ENCODE assay signal across 1 cellular context in genomic region chr19:45878043-45878794, GRCh38.
TF ChIP-seq lines count a peak whose summit lies in the region.

No MANE protein-coding gene starts in this region.

TF ChIP-seq in H1, 55 proteins besides CTCF, POLR2A, EP300 and RAD21:
- TF ChIP-seq SIN3A (conservative IDR thresholded peaks at IDR 0.05 in 1 of 2, IDR thresholded peaks at IDR 0.05 in 1 of 2; ENCODE audit: low read depth in 1 of 2, low read length in 2 of 2) (no peak), ATF2 (IDR thresholded peaks at IDR 0.05; ENCODE audit: low read length) (no peak), SP4 (IDR thresholded peaks at IDR 0.05; ENCODE audit: low read length) (no peak), SUZ12 (IDR thresholded peaks at IDR 0.05; ENCODE audit: low read length) (no peak), GABPA (IDR thresholded peaks at IDR 0.05; ENCODE audit: borderline replicate concordance, insufficient read depth, low read length) (no peak), POU5F1 (IDR thresholded peaks at IDR 0.05; ENCODE audit: low read depth, low read length) (no peak), RFX5 (IDR thresholded peaks at IDR 0.05; ENCODE audit: borderline replicate concordance, low read depth, low read length) (no peak)
TF ChIP-seq in H1: peak in this region for 0.
